21 cellular contexts compared by ENCODE assay signal in genomic region chr3:38573606-38574005, GRCh38.
DNase-seq lines count a peak whose midpoint lies in the region; ATAC-seq and TF ChIP-seq lines count a peak whose summit lies in the region.
"Had no signal": no experiment of that assay in that cellular context is flagged by ENCODE, and none has a peak within 500 bp of the region (broad histone marks: within the 10 kb centered on the region; RNA-seq: fewer than 3 reads in every experiment).

No MANE protein-coding gene starts in this region.

- BruUV-seq in OCI-LY7 (replicated peaks; lab: Mats Ljungman, UMichigan) = no TSS peak

- H3K4me1 ChIP-seq in vagina (no peaks in the 10 kb centered on the region), OCI-LY7 (ENCODE audit: insufficient read depth, low read length, poor library complexity, severe bottlenecking) (no peaks in the 10 kb centered on the region)
- H3K4me1 ChIP-seq: HAP-1, left lung had no signal

- TF ChIP-seq POLR2A in vagina (IDR thresholded peaks at IDR 0.05) = no peak

- in situ Hi-C loops in astrocyte of the spinal cord (cut with HindIII; ENCODE audit: low sequenced_read_pairs) = no loop called here

- H2AFZ ChIP-seq in OCI-LY7 (ENCODE audit: low read length) = no peak overlapping the region

- H3K4me2 ChIP-seq in OCI-LY7 (ENCODE audit: low read length) = no peak overlapping the region

- no peaks in the 10 kb centered on the region for H4K20me1 ChIP-seq in OCI-LY7 (ENCODE audit: insufficient read depth, low read length)

- POLR2A ChIA-PET in OCI-LY7 (lab: Charles Lee) = no interaction called here

- no peaks in the 10 kb centered on the region for H3K27me3 ChIP-seq in vagina
- H3K27me3 ChIP-seq: left lung had no signal

- H3K27ac ChIP-seq in vagina (no peak overlapping the region), OCI-LY7 (ENCODE audit: low read depth, low read length, poor library complexity, severe bottlenecking) (no peak overlapping the region)
- H3K27ac ChIP-seq: left lung, SK-N-MC, VCaP had no signal

- H3K36me3 ChIP-seq in vagina (no peaks in the 10 kb centered on the region), OCI-LY7 (ENCODE audit: insufficient read depth, low read length) (no peaks in the 10 kb centered on the region)
- H3K36me3 ChIP-seq: HAP-1, left lung had no signal

- H3K9me2 ChIP-seq in OCI-LY7 (ENCODE audit: insufficient read depth, low read length) = no peaks in the 10 kb centered on the region

- CTCF ChIA-PET in OCI-LY7 (lab: Charles Lee; ENCODE audit: unreplicated experiment) = no interaction called here

- DNase-seq in cardiac septum (ENCODE audit: low spot score) (peak; percentile 66), Right ventricle myocardium superior (no peak), astrocyte of the spinal cord (ENCODE audit: low read depth, low spot score) (peak; percentile 2), left lobe of liver (ENCODE audit: low spot score) (peak; percentile 14), vagina (ENCODE audit: extremely low spot score in 2 of 2) (peak; percentile 47 to 67), HuH-7 (ENCODE audit: low spot score) (no peak), OCI-LY7 (ENCODE audit: low spot score) (no peak)
- DNase-seq: activated naive CD4-positive, alpha-beta T cell treated with anti-CD3 and anti-CD28 coated beads, Interleukin-2, amount 50 U/mL, for 16 hours; activated T-cell treated with anti-CD3 and anti-CD28 coated beads, Interleukin-2, amount 50 U/mL, for 1 hour; caudate nucleus; left lung; midbrain; NCI-H1436 treated with DMSO at 0.1 percent for 48 hours; NCI-H2171; NCI-H524 treated with DMSO at 0.1 percent for 48 hours; stimulated activated CD4-positive, alpha-beta T cell treated with anti-CD3 and anti-CD28 coated beads, Interleukin-12 subunit alpha, Interleukin-12 subunit beta, amount 100 ng/mL, for 4 hours; stimulated activated CD4-positive, alpha-beta T cell treated with anti-CD3 and anti-CD28 coated beads, Interleukin-4, amount 100 ng/mL, for 4 hours; stimulated activated naive CD8-positive, alpha-beta T cell treated with anti-CD3 and anti-CD28 coated beads, Interleukin-15, Interleukin-2, amounts not matched to agents 100 U/mL and 50 U/mL, for 24 hours had no signal

- TF ChIP-seq CTCF in astrocyte of the spinal cord (IDR thresholded peaks at IDR 0.05; ENCODE audit: low read depth, low read length) (no peak), vagina (IDR thresholded peaks at IDR 0.05) (no peak), OCI-LY7 (conservative IDR thresholded peaks at IDR 0.05; ENCODE audit: low read length) (no peak)

- intact Hi-C loops in cardiac septum (cut with DNase I) (no loop called here), Right ventricle myocardium superior (cut with DNase I) (no loop called here), vagina (cut with DNase I) (no loop called here), OCI-LY7 (cut with micrococcal nuclease; ENCODE audit: unreplicated experiment) (no loop called here)

- ATAC-seq in Right ventricle myocardium superior (ENCODE audit: poor library complexity) = no peak
- no peak for ATAC-seq in left lobe of liver
- ATAC-seq: left lung; stimulated activated naive CD8-positive, alpha-beta T cell treated with anti-CD3 and anti-CD28 coated beads, Interleukin-15, Interleukin-2, amounts not matched to agents 100 U/mL and 50 U/mL, for 24 hours had no signal

- no peaks in the 10 kb centered on the region for H3K79me2 ChIP-seq in OCI-LY7 (ENCODE audit: insufficient read depth, low read depth, low read length)

- no peaks in the 10 kb centered on the region for H3K9me3 ChIP-seq in vagina
- H3K9me3 ChIP-seq in OCI-LY7 (ENCODE audit: low read length) = no peaks in the 10 kb centered on the region
- H3K9me3 ChIP-seq: HAP-1 had no signal

- H3K4me3 ChIP-seq in astrocyte of the spinal cord (ENCODE audit: low read depth, low read length) (no peak overlapping the region), vagina (no peak overlapping the region), OCI-LY7 (ENCODE audit: low read depth, low read length, poor library complexity, severe bottlenecking) (no peak overlapping the region)
- H3K4me3 ChIP-seq: HAP-1, left lung, SK-N-MC had no signal

Comparison
In these comparisons a context has a peak if more than half of its experiments do, and no peak if none do; other contexts are left out.
1. DNase-seq: peak in cardiac septum (single experiment), astrocyte of the spinal cord (single experiment), left lobe of liver (single experiment) and vagina (2 of 2); none in Right ventricle myocardium superior (single experiment), HuH-7 (single experiment) and OCI-LY7 (single experiment).